In genomic region chr3:9896755-9897407, GRCh38 we compare ENCODE assay signal across 11 cellular contexts. TPM values are rescaled to one million over a fixed set of nuclear protein-coding genes. Genes with fewer than 3 reads are reported as not detected.
DNase-seq lines count a peak whose midpoint lies in the region; ATAC-seq and TF ChIP-seq lines count a peak whose summit lies in the region.
"Not testable (repeated sequence)": the region's sequence is repeated elsewhere in the genome, so short reads cannot be mapped to it uniquely, and the experiment has no call there.
"Had no signal": no experiment of that assay in that cellular context is flagged by ENCODE, and none has a peak within 500 bp of the region (broad histone marks: within the 10 kb centered on the region; RNA-seq: fewer than 3 reads in every experiment).

No MANE protein-coding gene starts in this region.

- not testable (repeated sequence) for H3K4me3 Mint-ChIP-seq in CD4-positive, alpha-beta T cell; activated naive CD8-positive, alpha-beta T cell; effector memory CD8-positive, alpha-beta T cell; stimulated activated naive CD8-positive, alpha-beta T cell treated with anti-CD3 and anti-CD28 coated beads, Interleukin-15, Interleukin-2, amounts not matched to agents 100 ng/mL and 50 ng/mL, for 24 hours

- H3K36me3 Mint-ChIP-seq in CD4-positive, alpha-beta T cell (ENCODE audit: low read depth) = peaks cover 28% of the 10 kb centered on the region
- H3K36me3 Mint-ChIP-seq in activated naive CD8-positive, alpha-beta T cell = peaks cover 23% of the 10 kb centered on the region
- H3K36me3 Mint-ChIP-seq in effector memory CD8-positive, alpha-beta T cell (ENCODE audit: insufficient read depth) = not testable (repeated sequence)
- peaks cover 35% of the 10 kb centered on the region for H3K36me3 Mint-ChIP-seq in stimulated activated naive CD8-positive, alpha-beta T cell treated with anti-CD3 and anti-CD28 coated beads, Interleukin-15, Interleukin-2, amounts not matched to agents 100 ng/mL and 50 ng/mL, for 24 hours (ENCODE audit: low read depth)

- H3K27ac ChIP-seq in CD4-positive, alpha-beta T cell (ENCODE audit: low read depth, low read length) = not testable (repeated sequence)
- peak overlapping the region; percentile 91 for H3K27ac ChIP-seq in mucosa of rectum (ENCODE audit: low read depth in 2 of 2, low read length in 2 of 2)

- not testable (repeated sequence) for H3K27me3 Mint-ChIP-seq in CD4-positive, alpha-beta T cell; activated naive CD8-positive, alpha-beta T cell; effector memory CD8-positive, alpha-beta T cell; stimulated activated naive CD8-positive, alpha-beta T cell treated with anti-CD3 and anti-CD28 coated beads, Interleukin-15, Interleukin-2, amounts not matched to agents 100 ng/mL and 50 ng/mL, for 24 hours

- not testable (repeated sequence) for H3K27me3 ChIP-seq in CD4-positive, alpha-beta T cell (ENCODE audit: control insufficient read depth, insufficient read depth, low read length); mucosa of rectum (ENCODE audit: control insufficient read depth in 2 of 2, insufficient read depth in 2 of 2, low read length in 2 of 2)

- not testable (repeated sequence) for DNase-seq in CD4-positive, alpha-beta T cell; effector memory CD8-positive, alpha-beta T cell
- peak; percentile 44 for DNase-seq in MV-4-11 (lab: John Stamatoyannopoulos, UW)

- H3K27ac Mint-ChIP-seq in CD4-positive, alpha-beta T cell = peak overlapping the region; percentile 64
- peak overlapping the region; percentile 41 for H3K27ac Mint-ChIP-seq in activated naive CD8-positive, alpha-beta T cell
- peak overlapping the region; percentile 5 to 57 for H3K27ac Mint-ChIP-seq in effector memory CD8-positive, alpha-beta T cell
- H3K27ac Mint-ChIP-seq in stimulated activated naive CD8-positive, alpha-beta T cell treated with anti-CD3 and anti-CD28 coated beads, Interleukin-15, Interleukin-2, amounts not matched to agents 100 ng/mL and 50 ng/mL, for 24 hours = peak overlapping the region; percentile 17

- POLR2A ChIA-PET in CD4-positive, alpha-beta T cell (lab: Charles Lee) = not testable (repeated sequence)

- H3K9me3 ChIP-seq in CD4-positive, alpha-beta T cell (ENCODE audit: control insufficient read depth, low read length); mucosa of rectum (ENCODE audit: control insufficient read depth in 2 of 2, low read length in 2 of 2): not testable (repeated sequence)

- H3K9me3 Mint-ChIP-seq in CD4-positive, alpha-beta T cell; activated naive CD8-positive, alpha-beta T cell (ENCODE audit: low read depth); effector memory CD8-positive, alpha-beta T cell; stimulated activated naive CD8-positive, alpha-beta T cell treated with anti-CD3 and anti-CD28 coated beads, Interleukin-15, Interleukin-2, amounts not matched to agents 100 ng/mL and 50 ng/mL, for 24 hours: not testable (repeated sequence)

- CTCF ChIA-PET in CD4-positive, alpha-beta T cell (lab: Charles Lee) = not testable (repeated sequence)

- intact Hi-C loops in CD4-positive, alpha-beta T cell (cut with DNase I, micrococcal nuclease) = not testable (repeated sequence)

- H3K9ac ChIP-seq in mucosa of rectum (ENCODE audit: low read depth in 1 of 2, low read length in 2 of 2) = not testable (repeated sequence)

- H3K4me3 ChIP-seq in mucosa of rectum (ENCODE audit: low read length in 2 of 2) = not testable (repeated sequence)

- not testable (repeated sequence) for ATAC-seq in CD4-positive, alpha-beta T cell (ENCODE audit: poor library complexity); effector memory CD8-positive, alpha-beta T cell (replicated peaks)

- not testable (repeated sequence) for TF ChIP-seq CTCF in CD4-positive, alpha-beta T cell (IDR thresholded peaks at IDR 0.05)

- peaks cover 8 to 16% of the 10 kb centered on the region in 2 donors for H3K36me3 ChIP-seq in mucosa of rectum (ENCODE audit: control insufficient read depth in 2 of 2, insufficient read depth in 2 of 2, low read length in 2 of 2)

- H3K4me1 Mint-ChIP-seq in CD4-positive, alpha-beta T cell (ENCODE audit: low read depth) = peaks cover 45% of the 10 kb centered on the region
- H3K4me1 Mint-ChIP-seq in activated naive CD8-positive, alpha-beta T cell (ENCODE audit: low read depth) = peaks cover 53% of the 10 kb centered on the region
- H3K4me1 Mint-ChIP-seq in effector memory CD8-positive, alpha-beta T cell (ENCODE audit: low read depth in 2 of 2) = peaks cover 32 to 39% of the 10 kb centered on the region in 2 donors
- H3K4me1 Mint-ChIP-seq in stimulated activated naive CD8-positive, alpha-beta T cell treated with anti-CD3 and anti-CD28 coated beads, Interleukin-15, Interleukin-2, amounts not matched to agents 100 ng/mL and 50 ng/mL, for 24 hours (ENCODE audit: low read depth) = peaks cover 67% of the 10 kb centered on the region

- peaks cover 40 to 51% of the 10 kb centered on the region in 2 donors for H3K4me1 ChIP-seq in mucosa of rectum (ENCODE audit: control insufficient read depth in 2 of 2, insufficient read depth in 2 of 2, low read length in 2 of 2)

RNA-seq across cellular contexts. Expression of gene IL17RE, which starts 5.8 kb away (rescaled TPM):
- 1 to 10 TPM; 1.4 to 1.6 TPM for total RNA-seq in CD4-positive, alpha-beta T cell
- total RNA-seq: RPMI7951 had no signal

RNA-seq across cellular contexts. Expression of gene JAGN1, which starts 6.5 kb away (rescaled TPM):
- 10 to 100 TPM; 14.4 to 15.1 TPM for total RNA-seq in CD4-positive, alpha-beta T cell

RNA-seq across cellular contexts. Expression of gene CIDEC, which starts 16.8 kb away (rescaled TPM):
- total RNA-seq in CD4-positive, alpha-beta T cell = not detected
- total RNA-seq: activated CD4-positive, alpha-beta T cell treated with anti-CD3 and anti-CD28 coated beads, Interleukin-2, amount 10 ng/mL, durations not matched to agents 7 days and 5 days; esophagus squamous epithelium; GM23338; lung; RPMI7951 had no signal

RNA-seq across cellular contexts. Expression of gene IL17RC, which starts 20.0 kb away (rescaled TPM):
- under 1 TPM; 0.42 to 0.88 TPM for total RNA-seq in CD4-positive, alpha-beta T cell

RNA-seq across cellular contexts. Expression of gene CRELD1, which starts 36.8 kb away (rescaled TPM):
- 10 to 100 TPM; 10.7 to 12.4 TPM for total RNA-seq in CD4-positive, alpha-beta T cell
